Comparison of ENCODE assay signal across 24 cellular contexts in the genomic region with DNA sequence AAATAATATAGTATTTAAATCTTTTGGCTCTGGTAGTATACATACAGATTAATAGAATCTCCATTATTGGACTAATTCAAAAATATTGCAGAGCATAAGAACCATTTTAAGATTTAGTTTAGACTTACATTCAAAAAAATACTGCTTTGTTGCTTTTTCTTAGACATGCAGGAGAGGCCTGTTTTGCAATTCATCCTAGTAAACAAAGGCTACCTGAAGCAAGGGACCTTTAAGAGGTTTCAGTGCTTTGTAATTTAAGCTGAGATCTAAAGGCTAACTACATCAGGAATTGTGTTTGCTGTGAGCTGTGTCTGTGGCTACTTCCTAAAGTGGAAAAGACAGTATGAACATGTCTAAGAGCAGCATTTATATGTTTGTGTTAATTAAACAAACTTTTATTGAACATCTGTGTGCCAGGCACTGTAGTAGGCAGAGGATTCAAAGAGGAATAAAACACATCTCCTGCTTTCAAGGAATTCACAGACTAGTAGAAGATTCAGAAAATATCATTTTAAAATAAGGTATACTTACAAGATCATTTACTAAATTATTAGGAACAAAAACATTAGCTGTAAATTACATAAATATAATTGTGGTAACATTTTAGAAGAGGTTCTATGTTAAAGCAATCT.
"Had no signal": no experiment of that assay in that cellular context is flagged by ENCODE, and none has a peak within 500 bp of the region (broad histone marks: within the 10 kb centered on the region; RNA-seq: fewer than 3 reads in every experiment).

No MANE protein-coding gene starts in this region.

- H3K9ac ChIP-seq: neural progenitor cell had no signal

- H3K27ac ChIP-seq: breast epithelium, esophagus squamous epithelium, gastrocnemius medialis, left ventricle myocardium inferior, neural progenitor cell, thoracic aorta, upper lobe of left lung had no signal

- H3K9me3 Mint-ChIP-seq: activated B cell treated with CpG ODN at 0.5 μM for 24 hours; activated naive CD8-positive, alpha-beta T cell treated with anti-CD3 and anti-CD28 coated beads for 36 hours; activated T-cell treated with anti-CD3 and anti-CD28 coated beads, Interleukin-2, amount 50 U/mL, for 4 hours; central memory CD8-positive, alpha-beta T cell; effector memory CD8-positive, alpha-beta T cell; naive thymus-derived CD4-positive, alpha-beta T cell had no signal

- H2AFZ ChIP-seq: neural progenitor cell had no signal

- DNase-seq: activated B cell treated with CpG ODN at 0.5 μM for 24 hours; activated CD4-positive, alpha-beta T cell treated with anti-CD3 and anti-CD28 coated beads for 36 hours; activated CD4-positive, alpha-beta T cell treated with anti-CD3 and anti-CD28 coated beads, Interleukin-2, amount 50 U/mL, for 4 hours; activated CD8-positive, alpha-beta memory T cell treated with anti-CD3 and anti-CD28 coated beads for 24 hours; activated CD8-positive, alpha-beta memory T cell treated with anti-CD3 and anti-CD28 coated beads, Interleukin-2, amount 50 U/mL, for 48 hours; activated naive CD4-positive, alpha-beta T cell treated with Interleukin-2 at 50 U/mL for 16 hours; activated naive CD8-positive, alpha-beta T cell treated with anti-CD3 and anti-CD28 coated beads for 36 hours; activated T-cell treated with anti-CD3 and anti-CD28 coated beads, Interleukin-2, amount 50 U/mL, for 4 hours; effector memory CD8-positive, alpha-beta T cell; esophagus squamous epithelium; gastrocnemius medialis; head of caudate nucleus; hypothalamus; left ventricle myocardium inferior; naive thymus-derived CD4-positive, alpha-beta T cell; stimulated activated CD4-positive, alpha-beta T cell treated with anti-CD3 and anti-CD28 coated beads, Interleukin-4, amount 100 ng/mL, for 24 hours; stimulated activated naive CD4-positive, alpha-beta T cell treated with Interleukin-2 at 50 U/mL for 16 hours; T1000; upper lobe of left lung had no signal

- H3K9me3 ChIP-seq: breast epithelium, esophagus squamous epithelium, gastrocnemius medialis, left ventricle myocardium inferior, thoracic aorta, upper lobe of left lung had no signal

- H3K36me3 Mint-ChIP-seq: activated naive CD8-positive, alpha-beta T cell treated with anti-CD3 and anti-CD28 coated beads for 36 hours had no signal

- H3K4me3 Mint-ChIP-seq: activated B cell treated with CpG ODN at 0.5 μM for 24 hours; activated CD4-positive, alpha-beta T cell treated with anti-CD3 and anti-CD28 coated beads for 36 hours; activated naive CD8-positive, alpha-beta T cell treated with anti-CD3 and anti-CD28 coated beads for 36 hours; activated T-cell treated with anti-CD3 and anti-CD28 coated beads, Interleukin-2, amount 50 U/mL, for 4 hours; central memory CD8-positive, alpha-beta T cell; effector memory CD8-positive, alpha-beta T cell; naive thymus-derived CD4-positive, alpha-beta T cell; neural progenitor cell had no signal

- H3K36me3 ChIP-seq: breast epithelium, neural progenitor cell had no signal

- H3K27ac Mint-ChIP-seq: activated B cell treated with CpG ODN at 0.5 μM for 24 hours; activated CD4-positive, alpha-beta T cell treated with anti-CD3 and anti-CD28 coated beads for 36 hours; activated naive CD8-positive, alpha-beta T cell treated with anti-CD3 and anti-CD28 coated beads for 36 hours; effector memory CD8-positive, alpha-beta T cell; naive thymus-derived CD4-positive, alpha-beta T cell; neural progenitor cell had no signal

- H3K4me3 ChIP-seq: breast epithelium, esophagus squamous epithelium, gastrocnemius medialis, left ventricle myocardium inferior, neural progenitor cell, thoracic aorta, upper lobe of left lung had no signal

- H3K4me1 Mint-ChIP-seq: activated B cell treated with CpG ODN at 0.5 μM for 24 hours; activated CD4-positive, alpha-beta T cell treated with anti-CD3 and anti-CD28 coated beads for 36 hours; activated naive CD8-positive, alpha-beta T cell treated with anti-CD3 and anti-CD28 coated beads for 36 hours; central memory CD8-positive, alpha-beta T cell; naive thymus-derived CD4-positive, alpha-beta T cell had no signal

- H3K27me3 ChIP-seq: breast epithelium, esophagus squamous epithelium, gastrocnemius medialis, neural progenitor cell, upper lobe of left lung had no signal

- H3K4me2 ChIP-seq: neural progenitor cell had no signal

- FAIRE-seq: colon had no signal

- H3K4me1 ChIP-seq: breast epithelium, esophagus squamous epithelium, gastrocnemius medialis, left ventricle myocardium inferior, neural progenitor cell, upper lobe of left lung had no signal

- ATAC-seq: activated CD4-positive, alpha-beta T cell treated with anti-CD3 and anti-CD28 coated beads for 36 hours; activated T-cell treated with anti-CD3 and anti-CD28 coated beads, Interleukin-2, amount 50 U/mL, for 4 hours; effector memory CD8-positive, alpha-beta T cell; gastrocnemius medialis; naive thymus-derived CD4-positive, alpha-beta T cell had no signal

- H3K27me3 Mint-ChIP-seq: activated B cell treated with CpG ODN at 0.5 μM for 24 hours; activated CD4-positive, alpha-beta T cell treated with anti-CD3 and anti-CD28 coated beads for 36 hours; activated naive CD8-positive, alpha-beta T cell treated with anti-CD3 and anti-CD28 coated beads for 36 hours had no signal
